ENCODE assay signal across 20 cellular contexts in genomic region chr1:26517766-26518049, GRCh38. TPM values are rescaled to one million over a fixed set of nuclear protein-coding genes. Genes with fewer than 3 reads are reported as not detected.
DNase-seq lines count a peak whose midpoint lies in the region; ATAC-seq, FAIRE-seq and TF ChIP-seq lines count a peak whose summit lies in the region.
"Had no signal": no experiment of that assay in that cellular context is flagged by ENCODE, and none has a peak within 500 bp of the region (broad histone marks: within the 10 kb centered on the region; RNA-seq: fewer than 3 reads in every experiment).

No MANE protein-coding gene starts in this region.

- H3K23me2 ChIP-seq in H1 (ENCODE audit: low read depth, low read length) = no peaks in the 10 kb centered on the region

- H3K27ac ChIP-seq in KMS-11 (no peak overlapping the region), WERI-Rb-1 (peak overlapping the region; percentile 41; the same call in 1 of the 2 replicates), H1 (ENCODE audit: low read depth, low read length) (no peak overlapping the region), neuronal stem cell (replicated peaks; ENCODE audit: low read length) (no peak overlapping the region), gastrocnemius medialis (no peak overlapping the region)

- H3K27me3 ChIP-seq in KMS-11 (ENCODE audit: insufficient read depth, low read depth) = no peaks in the 10 kb centered on the region
- no peaks in the 10 kb centered on the region for H3K27me3 ChIP-seq in WERI-Rb-1 (ENCODE audit: insufficient read depth, low read depth, severe bottlenecking)
- no peaks in the 10 kb centered on the region; a peak in 1 of 7 replicates for H3K27me3 ChIP-seq in H1 (replicated peaks in 1 of 4; ENCODE audit: control insufficient read depth in 3 of 4, extremely low read depth in 1 of 4, insufficient read depth in 3 of 4, low read length in 3 of 4)
- H3K27me3 ChIP-seq in neuronal stem cell (ENCODE audit: control insufficient read depth in 3 of 3, insufficient read depth in 3 of 3, low read depth in 1 of 3, low read length in 3 of 3) = peaks cover 0 to 7% (median 0%) of the 10 kb centered on the region in 3 experiments
- H3K27me3 ChIP-seq in gastrocnemius medialis = no peaks in the 10 kb centered on the region

- H2AK5ac ChIP-seq in H1 (ENCODE audit: low read depth, low read length) = no peak overlapping the region
- H2AK5ac ChIP-seq in neuronal stem cell (ENCODE audit: low read depth, low read length) = no peak overlapping the region

- H2BK12ac ChIP-seq in H1 (ENCODE audit: low read depth, low read length) (no peak overlapping the region), neuronal stem cell (ENCODE audit: low read length) (no peak overlapping the region)

- peaks cover 3% of the 10 kb centered on the region for H3K9me3 ChIP-seq in WERI-Rb-1 (ENCODE audit: severe bottlenecking)
- no peaks in the 10 kb centered on the region for H3K9me3 ChIP-seq in H1 (ENCODE audit: insufficient read depth in 2 of 2, low read depth in 1 of 2, low read length in 1 of 2)
- H3K9me3 ChIP-seq in neuronal stem cell (replicated peaks in 1 of 2; ENCODE audit: control insufficient read depth in 2 of 2, insufficient read depth in 1 of 2, low read depth in 1 of 2, low read length in 2 of 2) = no peaks in the 10 kb centered on the region
- no peaks in the 10 kb centered on the region for H3K9me3 ChIP-seq in gastrocnemius medialis

- intact Hi-C loops in gastrocnemius medialis (cut with DNase I; ENCODE audit: low total_unique reads) = no loop called here

- no peak overlapping the region for H2BK120ac ChIP-seq in H1 (replicated peaks; ENCODE audit: low read depth, low read length)
- no peak overlapping the region for H2BK120ac ChIP-seq in neuronal stem cell (ENCODE audit: low read depth, low read length)

- H3K79me2 ChIP-seq in KMS-11 (ENCODE audit: insufficient read depth, low read depth) = no peaks in the 10 kb centered on the region
- no peaks in the 10 kb centered on the region for H3K79me2 ChIP-seq in H1 (ENCODE audit: control insufficient read depth in 1 of 2, insufficient read depth in 2 of 2, low read length in 2 of 2)

- no peak for ATAC-seq in gastrocnemius medialis

- H2BK20ac ChIP-seq in H1 (ENCODE audit: low read length) = no peak overlapping the region

- TF ChIP-seq EP300 in H1 (IDR thresholded peaks at IDR 0.05; ENCODE audit: borderline replicate concordance in 1 of 2, low read depth in 2 of 2, low read length in 2 of 2) = no peak

- H3K4me2 ChIP-seq in KMS-11 (no peak overlapping the region), H1 (ENCODE audit: insufficient read depth in 1 of 2, low read depth in 2 of 2, low read length in 2 of 2) (no peak overlapping the region), neuronal stem cell (ENCODE audit: insufficient read depth, low read length, poor library complexity, severe bottlenecking) (no peak overlapping the region)

- TF ChIP-seq CTCF in KMS-11 (conservative IDR thresholded peaks at IDR 0.05; ENCODE audit: low read depth, low read length) (no peak), WERI-Rb-1 (IDR thresholded peaks at IDR 0.05; ENCODE audit: low read depth, low read length) (no peak), H1 (IDR thresholded peaks at IDR 0.05; ENCODE audit: control extremely low read depth in 1 of 3, insufficient read depth in 1 of 3, low read depth in 1 of 3, low read length in 3 of 3) (no peak), gastrocnemius medialis (IDR thresholded peaks at IDR 0.05 in 4 of 5, conservative IDR thresholded peaks at IDR 0.05 in 1 of 5) (no peak)

- no peak overlapping the region for H3K56ac ChIP-seq in H1 (replicated peaks; ENCODE audit: insufficient read length, low read depth, low read length)

- H2AFZ ChIP-seq in KMS-11 (ENCODE audit: low read depth) = 0 out of 2 replicates have a peak overlapping the region, but pooled peaks have one; percentile 14
- 0 out of 2 replicates have a peak overlapping the region, but pooled peaks have one; percentile 75 for H2AFZ ChIP-seq in H1 (ENCODE audit: low read length)
- H2AFZ ChIP-seq in neuronal stem cell (ENCODE audit: low read length) = peak overlapping the region; percentile 67

- no peak overlapping the region for H4K8ac ChIP-seq in H1 (ENCODE audit: extremely low read depth, insufficient read depth, low read length)
- no peak overlapping the region for H4K8ac ChIP-seq in neuronal stem cell (ENCODE audit: low read depth, low read length)

- H3K14ac ChIP-seq in H1 (ENCODE audit: insufficient read length) (no peak overlapping the region), neuronal stem cell (ENCODE audit: low read length) (no peak overlapping the region)

- in situ Hi-C loops in gastrocnemius medialis (cut with MboI; ENCODE audit: low sequenced_read_pairs in 4 of 4) = no loop called here

- CTCF ChIA-PET in H1 (lab: Charles Lee; ENCODE audit: partially characterized antibody) = interaction anchor here (0.6 to 3.0 kb wide), 6 partner anchors 14 to 66 kb away, joined by 3 to 19 read pairs (median 4); no protein-coding TSS in a partner anchor

- H3K79me1 ChIP-seq in H1 (ENCODE audit: low read depth, low read length) (no peaks in the 10 kb centered on the region), neuronal stem cell (ENCODE audit: low read depth, low read length) (no peaks in the 10 kb centered on the region)

- H3K4me1 ChIP-seq in KMS-11 (ENCODE audit: low read depth, poor library complexity, severe bottlenecking) = no peaks in the 10 kb centered on the region
- peaks cover 0 to 3% (median 0%) of the 10 kb centered on the region in 4 experiments; a peak in 1 of 7 replicates for H3K4me1 ChIP-seq in H1 (replicated peaks in 1 of 4; ENCODE audit: control insufficient read depth in 3 of 4, insufficient read depth in 4 of 4, low read length in 3 of 4)
- peaks cover 0 to 3% of the 10 kb centered on the region in 2 donors for H3K4me1 ChIP-seq in neuronal stem cell (ENCODE audit: control insufficient read depth in 2 of 2, insufficient read depth in 1 of 2, low read depth in 1 of 2, low read length in 2 of 2)
- H3K4me1 ChIP-seq in gastrocnemius medialis = no peaks in the 10 kb centered on the region

- TF ChIP-seq POLR2A in H1 (IDR thresholded peaks at IDR 0.05; ENCODE audit: control extremely low read depth in 1 of 2, low read depth in 2 of 2, low read length in 2 of 2) (no peak), gastrocnemius medialis (IDR thresholded peaks at IDR 0.05) (no peak)

- H3K4me3 ChIP-seq in KMS-11 (IDR thresholded peaks at IDR 0.05; ENCODE audit: insufficient read depth, low read depth, low read length) = no peak overlapping the region
- no peak overlapping the region for H3K4me3 ChIP-seq in WERI-Rb-1 (ENCODE audit: low read depth, low read length)
- H3K4me3 ChIP-seq in H1 (ENCODE audit: extremely low read depth in 1 of 4, insufficient read depth in 2 of 4, low read depth in 3 of 4, low read length in 4 of 4) = no peak overlapping the region
- no peak overlapping the region for H3K4me3 ChIP-seq in neuronal stem cell (ENCODE audit: low read length in 2 of 2)
- H3K4me3 ChIP-seq in gastrocnemius medialis = no peak overlapping the region

- H3K9ac ChIP-seq in KMS-11 (no peak overlapping the region), H1 (replicated peaks in 1 of 4; ENCODE audit: extremely low read depth in 1 of 4, low read depth in 3 of 4, low read length in 3 of 4) (no peak overlapping the region), neuronal stem cell (ENCODE audit: low read depth, low read length, poor library complexity) (no peak overlapping the region)

- no peak overlapping the region for H4K91ac ChIP-seq in H1 (replicated peaks; ENCODE audit: insufficient read length, low read length)
- H4K91ac ChIP-seq in neuronal stem cell (ENCODE audit: low read depth, low read length, poor library complexity) = no peak overlapping the region

- WGBS in H1 (ENCODE audit: extremely low coverage in 1 of 2, insufficient coverage in 1 of 2, insufficient read length in 1 of 2, insufficient replicate concordance in 2 of 2, low coverage in 1 of 2, low lambda C conversion rate in 2 of 2, missing lambda C conversion rate in 1 of 2), 2 experiments = 89% methylated on average over 1 of the region's 1 CpG; no CpG with 5 or more reads in 1 of the 2 experiments
- no CpG with 5 or more reads among the region's 1 CpG for WGBS in neuronal stem cell (ENCODE audit: extremely low coverage in 2 of 2, insufficient read length in 2 of 2, insufficient replicate concordance in 1 of 2), 2 donors

- TF ChIP-seq RAD21 in H1 (IDR thresholded peaks at IDR 0.05 in 1 of 2, conservative IDR thresholded peaks at IDR 0.05 in 1 of 2; ENCODE audit: low read depth in 2 of 2, low read length in 2 of 2) = no peak

- H3K18ac ChIP-seq in H1 (ENCODE audit: extremely low read depth, low read length) (no peak overlapping the region), neuronal stem cell (ENCODE audit: low read length) (no peak overlapping the region)

- H2BK15ac ChIP-seq in H1 (ENCODE audit: low read length) (no peak overlapping the region), neuronal stem cell (ENCODE audit: low read length) (no peak overlapping the region)

- H2BK5ac ChIP-seq in H1 (ENCODE audit: low read depth, low read length) = no peak overlapping the region
- H2BK5ac ChIP-seq in neuronal stem cell (ENCODE audit: low read length) = no peak overlapping the region

- H3K4ac ChIP-seq in H1 (replicated peaks; ENCODE audit: insufficient read length, low read depth, low read length) = no peak overlapping the region
- H3K4ac ChIP-seq in neuronal stem cell (ENCODE audit: low read length) = no peak overlapping the region

- no peak for FAIRE-seq in H1 (lab: Jason Lieb, UNC)
- FAIRE-seq: GM12892, GM19239 had no signal

- DNase-seq in WERI-Rb-1 (no peak), H1 (ENCODE audit: low read depth in 1 of 2, low spot score in 2 of 2) (no peak), neuronal stem cell (ENCODE audit: low spot score) (no peak), globus pallidus (ENCODE audit: low spot score) (no peak), iPS-NIHi11 (ENCODE audit: low spot score) (no peak), gastrocnemius medialis (no peak)
- no peak for DNase-seq in stimulated activated naive CD4-positive, alpha-beta T cell treated with Interleukin-2 at 50 U/mL for 16 hours (lab: John Stamatoyannopoulos, UW)
- DNase-seq: C1 segment of cervical spinal cord; Calu3; CD4-positive, alpha-beta memory T cell; COR-L47; DMS53; DMS79 treated with DMSO at 0.1 percent for 48 hours; GF-D8; GOT3; H7; HCEC 1CT had no signal

- H3K23ac ChIP-seq in H1 (ENCODE audit: insufficient read length) = no peak overlapping the region
- H3K23ac ChIP-seq in neuronal stem cell (ENCODE audit: low read depth, low read length, poor library complexity) = no peak overlapping the region

- no peak overlapping the region for H4K5ac ChIP-seq in H1 (ENCODE audit: insufficient read length, low read depth, low read length)

- POLR2A ChIA-PET in H1 (lab: Charles Lee; ENCODE audit: partially characterized antibody) = interaction anchor here (0.6 to 2.5 kb wide), 4 partner anchors 11 to 188 kb away, joined by 3 to 19 read pairs (median 6); partner anchors contain the start of gene RPS6KA1

- H3K36me3 ChIP-seq in KMS-11 (ENCODE audit: insufficient read depth) = no peaks in the 10 kb centered on the region
- H3K36me3 ChIP-seq in WERI-Rb-1 = no peaks in the 10 kb centered on the region
- no peaks in the 10 kb centered on the region for H3K36me3 ChIP-seq in H1 (ENCODE audit: control insufficient read depth in 2 of 4, insufficient read depth in 4 of 4, low read length in 3 of 4)
- H3K36me3 ChIP-seq in neuronal stem cell (replicated peaks in 1 of 2; ENCODE audit: control insufficient read depth in 2 of 2, insufficient read depth in 2 of 2, low read length in 2 of 2) = no peaks in the 10 kb centered on the region
- H3K36me3 ChIP-seq in gastrocnemius medialis = no peaks in the 10 kb centered on the region

- H4K20me1 ChIP-seq in KMS-11 (ENCODE audit: insufficient read depth) = no peaks in the 10 kb centered on the region
- H4K20me1 ChIP-seq in H1 (replicated peaks in 1 of 2; ENCODE audit: control insufficient read depth in 1 of 2, insufficient read depth in 2 of 2, low read length in 2 of 2) = no peaks in the 10 kb centered on the region

RNA-seq across cellular contexts. Expression of gene RPS6KA1, which starts 11.9 kb away (rescaled TPM):
- 55.0 and 56.5 TPM in 2 replicates for total RNA-seq in H1 (2021; fragmentation: NEBNext Ultra II Directional; extraction: Animal tissue kit (Norgen Biotek cat#: 25700))
- 44.3 and 48.8 TPM in 2 replicates for polyA plus RNA-seq in H1 (2011; rRNA removed)
- polyA plus RNA-seq in H1 (2011; cell fraction: cytosol; rRNA removed) = 46.1 TPM
- polyA plus RNA-seq in H1 (2011; cell fraction: nucleus; rRNA removed) = 65.0 TPM
- polyA plus RNA-seq in H1 (2012, experiment 1 of 2) = 40.0 to 54.8 TPM (median 50.7 TPM) in 4 replicates
- 54.0 TPM for polyA plus RNA-seq in H1 (2012, experiment 2 of 2)
- polyA plus RNA-seq in H1 (2013, experiment 1 of 2) = 33.6 TPM
- polyA plus RNA-seq in H1 (2013, experiment 2 of 2) = 28.5 TPM
- polyA minus RNA-seq in H1 (2011; rRNA and poly(A)+ RNA removed) = 63.2 and 67.1 TPM in 2 replicates
- 47.8 TPM for polyA minus RNA-seq in H1 (2011; cell fraction: cytosol; rRNA and poly(A)+ RNA removed)
- polyA minus RNA-seq in H1 (2011; cell fraction: nucleus; rRNA and poly(A)+ RNA removed) = 43.5 TPM
- polyA plus RNA-seq in neuronal stem cell (2013, experiment 1 of 2) = 22.7 TPM
- 22.0 TPM for polyA plus RNA-seq in neuronal stem cell (2013, experiment 2 of 2)
- total RNA-seq in gastrocnemius medialis = 1 to 10 TPM; 1.5 to 3.5 (median 3.0) TPM

RNA-seq across cellular contexts. Expression of gene HMGN2, which starts 45.5 kb away (rescaled TPM):
- total RNA-seq in H1 (2021; fragmentation: NEBNext Ultra II Directional; extraction: Animal tissue kit (Norgen Biotek cat#: 25700)) = 452 and 453 TPM in 2 replicates
- polyA plus RNA-seq in H1 (2011; rRNA removed) = 144 and 254 TPM in 2 replicates
- 207 TPM for polyA plus RNA-seq in H1 (2011; cell fraction: cytosol; rRNA removed)
- polyA plus RNA-seq in H1 (2011; cell fraction: nucleus; rRNA removed) = 139 TPM
- 401 to 512 TPM (median 449 TPM) in 4 replicates for polyA plus RNA-seq in H1 (2012, experiment 1 of 2)
- polyA plus RNA-seq in H1 (2012, experiment 2 of 2) = 287 TPM
- 455 TPM for polyA plus RNA-seq in H1 (2013, experiment 1 of 2)
- 462 TPM for polyA plus RNA-seq in H1 (2013, experiment 2 of 2)
- 78.8 and 84.2 TPM in 2 replicates for polyA minus RNA-seq in H1 (2011; rRNA and poly(A)+ RNA removed)
- polyA minus RNA-seq in H1 (2011; cell fraction: cytosol; rRNA and poly(A)+ RNA removed) = 84.5 TPM
- polyA minus RNA-seq in H1 (2011; cell fraction: nucleus; rRNA and poly(A)+ RNA removed) = 135 TPM
- polyA plus RNA-seq in neuronal stem cell (2013, experiment 1 of 2) = 1,368 TPM
- 1,337 TPM for polyA plus RNA-seq in neuronal stem cell (2013, experiment 2 of 2)
- total RNA-seq in gastrocnemius medialis = 100 to 1,000 TPM in 1 of 4 donors, 10 to 100 TPM in 3; 68.2 to 136 (median 88.4) TPM

Comparison
In these comparisons a context has a peak if more than half of its experiments do, and no peak if none do; other contexts are left out.
1. H2AFZ ChIP-seq: peak in every context shown above with its lines; median percentile 75 in H1; 67 in neuronal stem cell; 14 in KMS-11.
2. RNA of gene RPS6KA1, which starts 11.9 kb away (total RNA-seq): 55.0 to 56.5 TPM in H1; 1.5 to 3.5 TPM in gastrocnemius medialis; every median in the first group is over 10 times any median in the second.